Comparison of ENCODE assay signal across 8 cellular contexts in genomic region chr3:53195602-53196574, GRCh38. TPM values are rescaled to one million over a fixed set of nuclear protein-coding genes. Genes with fewer than 3 reads are reported as not detected.
DNase-seq lines count a peak whose midpoint lies in the region; ATAC-seq and TF ChIP-seq lines count a peak whose summit lies in the region.

No MANE protein-coding gene starts in this region.

- 32 to 40% methylated on average over 14 to 22 of the region's 36 CpGs for WGBS in esophagus squamous epithelium, 2 donors
- no CpG with 5 or more reads among the region's 36 CpGs for WGBS in neuronal stem cell (ENCODE audit: extremely low coverage in 2 of 2, insufficient read length in 2 of 2, insufficient replicate concordance in 1 of 2), 2 donors
- WGBS in thyroid gland, 2 donors: 32 to 35% methylated on average over 18 to 26 of the region's 36 CpGs

- H3K9ac ChIP-seq in neuronal stem cell (ENCODE audit: low read depth, low read length, poor library complexity): peak overlapping the region; percentile 32

- no peak overlapping the region for H4K91ac ChIP-seq in neuronal stem cell (ENCODE audit: low read depth, low read length, poor library complexity)

- no peak overlapping the region for H3K4me2 ChIP-seq in neuronal stem cell (ENCODE audit: insufficient read depth, low read length, poor library complexity, severe bottlenecking)

- no peak overlapping the region for H4K8ac ChIP-seq in neuronal stem cell (ENCODE audit: low read depth, low read length)

- H2BK120ac ChIP-seq in neuronal stem cell (ENCODE audit: low read depth, low read length): no peak overlapping the region

- no peak overlapping the region for H2AK5ac ChIP-seq in neuronal stem cell (ENCODE audit: low read depth, low read length)

- H3K18ac ChIP-seq in neuronal stem cell (ENCODE audit: low read length): no peak overlapping the region

- TF ChIP-seq POLR2A in esophagus squamous epithelium (IDR thresholded peaks at IDR 0.05) (no peak), thyroid gland (IDR thresholded peaks at IDR 0.05) (no peak)

- H3K4me3 ChIP-seq in esophagus squamous epithelium (peak overlapping the region in 1 of 4 donors; percentile 13), neuronal stem cell (ENCODE audit: low read length in 2 of 2) (peak overlapping the region in 1 of 2 donors; percentile 16), thyroid gland (replicated peaks in 1 of 3) (no peak overlapping the region)

- no peaks in the 10 kb centered on the region for H3K27me3 ChIP-seq in esophagus squamous epithelium
- H3K27me3 ChIP-seq in neuronal stem cell (ENCODE audit: control insufficient read depth in 3 of 3, insufficient read depth in 3 of 3, low read depth in 1 of 3, low read length in 3 of 3): peaks cover 0 to 19% (median 0%) of the 10 kb centered on the region in 3 experiments
- no peaks in the 10 kb centered on the region for H3K27me3 ChIP-seq in thyroid gland

- H3K9me3 ChIP-seq in esophagus squamous epithelium (no peaks in the 10 kb centered on the region), neuronal stem cell (replicated peaks in 1 of 2; ENCODE audit: control insufficient read depth in 2 of 2, insufficient read depth in 1 of 2, low read depth in 1 of 2, low read length in 2 of 2) (peaks cover 3 to 4% of the 10 kb centered on the region in 2 donors), thyroid gland (no peaks in the 10 kb centered on the region)

- peak; percentile 97 to 100 (median 98) for TF ChIP-seq CTCF in esophagus squamous epithelium (IDR thresholded peaks at IDR 0.05)
- peak; percentile 90 to 99 (median 96) for TF ChIP-seq CTCF in thyroid gland (IDR thresholded peaks at IDR 0.05)

- H3K4me1 ChIP-seq in esophagus squamous epithelium (peaks cover 0 to 45% (median 11%) of the 10 kb centered on the region in 3 donors), neuronal stem cell (ENCODE audit: control insufficient read depth in 2 of 2, insufficient read depth in 1 of 2, low read depth in 1 of 2, low read length in 2 of 2) (peaks cover 6 to 14% of the 10 kb centered on the region in 2 donors), thyroid gland (peaks cover 19 to 40% of the 10 kb centered on the region in 2 donors)

- peak; percentile 49 for ATAC-seq in GM18907 (IDR thresholded peaks at IDR 0.05; ENCODE audit: unreplicated experiment)
- ATAC-seq in HG02884 (IDR thresholded peaks at IDR 0.05; ENCODE audit: unreplicated experiment): no peak

- no peak overlapping the region for H2BK12ac ChIP-seq in neuronal stem cell (ENCODE audit: low read length)

- H3K14ac ChIP-seq in neuronal stem cell (ENCODE audit: low read length): no peak overlapping the region

- peak overlapping the region; percentile 77 for H2AFZ ChIP-seq in neuronal stem cell (ENCODE audit: low read length)

- H2BK15ac ChIP-seq in neuronal stem cell (ENCODE audit: low read length): no peak overlapping the region

- no peak overlapping the region for H2BK5ac ChIP-seq in neuronal stem cell (ENCODE audit: low read length)

- in situ Hi-C loops in ACHN (cut with HindIII; ENCODE audit: low pct_ligation_motif_present, low pct_unique_long_range_greater_than_20kb, low sequenced_read_pairs): no loop called here

- no peak overlapping the region for H3K4ac ChIP-seq in neuronal stem cell (ENCODE audit: low read length)

- H3K36me3 ChIP-seq in esophagus squamous epithelium (peaks cover 0 to 31% (median 0%) of the 10 kb centered on the region in 3 donors), neuronal stem cell (replicated peaks in 1 of 2; ENCODE audit: control insufficient read depth in 2 of 2, insufficient read depth in 2 of 2, low read length in 2 of 2) (no peaks in the 10 kb centered on the region), thyroid gland (peaks cover 2 to 10% of the 10 kb centered on the region in 2 donors)

- no peak overlapping the region for H3K27ac ChIP-seq in esophagus squamous epithelium
- no peak overlapping the region for H3K27ac ChIP-seq in neuronal stem cell (replicated peaks; ENCODE audit: low read length)
- no peak overlapping the region for H3K27ac ChIP-seq in thyroid gland

- DNase-seq in ACHN (peak; percentile 43), NCI-H460 (ENCODE audit: extremely low read depth, low read depth) (peak; percentile 30), activated T-cell treated with anti-CD3 and anti-CD28 coated beads for 1 hour (ENCODE audit: low read depth) (peak; percentile 55), esophagus squamous epithelium (lab: John Stamatoyannopoulos, UW) (no peak), neuronal stem cell (ENCODE audit: low spot score) (peak; percentile 70), thyroid gland (peak; percentile 57 to 60)

- intact Hi-C loops in esophagus squamous epithelium (cut with DNase I) (loop anchor here (5.0 kb wide), 2 partner anchors 64 to 84 kb away; partner anchors contain the start of gene RFT1), thyroid gland (cut with DNase I) (no loop called here)

- H3K79me1 ChIP-seq in neuronal stem cell (ENCODE audit: low read depth, low read length): no peaks in the 10 kb centered on the region

- no peak overlapping the region for H3K23ac ChIP-seq in neuronal stem cell (ENCODE audit: low read depth, low read length, poor library complexity)

RNA-seq across cellular contexts. Expression of gene PRKCD, which starts 34.9 kb away (rescaled TPM):
- 1.0 and 1.8 TPM in 2 replicates for total RNA-seq in NCI-H460 (2014; rRNA removed; shearing (Covaris generic))
- polyA plus RNA-seq in NCI-H460 (2014; cell fraction: nucleus; rRNA removed): 1.6 and 2.6 TPM in 2 replicates
- 10 to 100 TPM in 3 of 4 donors, 1 to 10 TPM in 1; 8.8 to 21.5 (median 20.1) TPM for total RNA-seq in esophagus squamous epithelium
- 7.8 TPM for polyA plus RNA-seq in neuronal stem cell (2013, experiment 1 of 2)
- polyA plus RNA-seq in neuronal stem cell (2013, experiment 2 of 2): 7.9 TPM
- 100 to 1,000 TPM in 1 of 4 donors, 10 to 100 TPM in 3; 32.0 to 154 (median 71.4) TPM for total RNA-seq in thyroid gland

RNA-seq across cellular contexts. Expression of gene TKT, which starts 59.9 kb away (rescaled TPM):
- total RNA-seq in NCI-H460 (2014; rRNA removed; shearing (Covaris generic)): 984 and 1,070 TPM in 2 replicates
- 1,049 and 1,258 TPM in 2 replicates for polyA plus RNA-seq in NCI-H460 (2014; cell fraction: nucleus; rRNA removed)
- 100 to 1,000 TPM; 497 to 698 (median 627) TPM for total RNA-seq in esophagus squamous epithelium
- 423 TPM for polyA plus RNA-seq in neuronal stem cell (2013, experiment 1 of 2)
- polyA plus RNA-seq in neuronal stem cell (2013, experiment 2 of 2): 428 TPM
- 100 to 1,000 TPM; 468 to 962 (median 800) TPM for total RNA-seq in thyroid gland
